ENCODE assay signal across 11 cellular contexts in genomic region chr5:111741270-111741669, GRCh38. TPM values are rescaled to one million over a fixed set of nuclear protein-coding genes. Genes with fewer than 3 reads are reported as not detected.
DNase-seq lines count a peak whose midpoint lies in the region; ATAC-seq, FAIRE-seq and TF ChIP-seq lines count a peak whose summit lies in the region.
"Had no signal": no experiment of that assay in that cellular context is flagged by ENCODE, and none has a peak within 500 bp of the region (broad histone marks: within the 10 kb centered on the region; RNA-seq: fewer than 3 reads in every experiment).

No MANE protein-coding gene starts in this region.

- no peaks in the 10 kb centered on the region for H3K9me3 Mint-ChIP-seq in natural killer cell

- H3K27ac Mint-ChIP-seq in natural killer cell, result peak overlapping the region; percentile 43 to 70

- POLR2A ChIA-PET in GM10248 (lab: Yijun Ruan, JAX), result no interaction called here

- no peaks in the 10 kb centered on the region for H3K36me3 Mint-ChIP-seq in natural killer cell

- CTCF ChIA-PET in GM10248 (lab: Yijun Ruan, JAX), result interaction anchor here (2.0 kb wide), 1 partner anchor 13 kb away, joined by 6 read pairs; no protein-coding TSS in a partner anchor

- H3K4me1 Mint-ChIP-seq in natural killer cell, result peaks cover 19 to 20% of the 10 kb centered on the region in 2 donors

- H3K27me3 Mint-ChIP-seq in natural killer cell (ENCODE audit: low read depth in 2 of 2), result peaks cover 0 to 9% of the 10 kb centered on the region in 2 donors

- ATAC-seq in GM18909 (IDR thresholded peaks at IDR 0.05; ENCODE audit: poor library complexity, unreplicated experiment) (peak; percentile 59), HG02852 (IDR thresholded peaks at IDR 0.05; ENCODE audit: unreplicated experiment) (peak; percentile 80), natural killer cell (peak; percentile 54 to 77 (median 63)), HG03196 (IDR thresholded peaks at IDR 0.05; ENCODE audit: unreplicated experiment) (no peak)

- no peak for FAIRE-seq in RCC 7860 (lab: Jason Lieb, UNC)

- TF ChIP-seq CTCF in natural killer cell (IDR thresholded peaks at IDR 0.05) (no peak), GM10248 (IDR thresholded peaks at IDR 0.05; ENCODE audit: control extremely low read depth, extremely low read depth, low read depth, missing control alignments) (no peak)

- DNase-seq in NCI-H510A (lab: John Stamatoyannopoulos, UW) (peak; percentile 22), natural killer cell (no peak), ureter (ENCODE audit: low spot score) (no peak), GM10248 (ENCODE audit: extremely low spot score) (no peak), RCC 7860 (ENCODE audit: low spot score) (no peak)
- DNase-seq: activated naive CD4-positive, alpha-beta T cell treated with anti-CD3 and anti-CD28 coated beads, Interleukin-2, amount 50 U/mL, for 16 hours; mesendoderm; SHP77 treated with DMSO at 0.1 percent for 48 hours had no signal

- intact Hi-C loops in natural killer cell (cut with micrococcal nuclease), result no loop called here

- H3K4me3 Mint-ChIP-seq in natural killer cell, result peak overlapping the region; percentile 59

RNA-seq across cellular contexts. Expression of gene NREP, which starts 15.7 kb away (rescaled TPM):
- total RNA-seq in natural killer cell (1 to 10 TPM; 7.6 to 9.9 (median 8.4) TPM), ureter (8.5 TPM)
